1 cellular context compared by ENCODE assay signal in the genomic region with DNA sequence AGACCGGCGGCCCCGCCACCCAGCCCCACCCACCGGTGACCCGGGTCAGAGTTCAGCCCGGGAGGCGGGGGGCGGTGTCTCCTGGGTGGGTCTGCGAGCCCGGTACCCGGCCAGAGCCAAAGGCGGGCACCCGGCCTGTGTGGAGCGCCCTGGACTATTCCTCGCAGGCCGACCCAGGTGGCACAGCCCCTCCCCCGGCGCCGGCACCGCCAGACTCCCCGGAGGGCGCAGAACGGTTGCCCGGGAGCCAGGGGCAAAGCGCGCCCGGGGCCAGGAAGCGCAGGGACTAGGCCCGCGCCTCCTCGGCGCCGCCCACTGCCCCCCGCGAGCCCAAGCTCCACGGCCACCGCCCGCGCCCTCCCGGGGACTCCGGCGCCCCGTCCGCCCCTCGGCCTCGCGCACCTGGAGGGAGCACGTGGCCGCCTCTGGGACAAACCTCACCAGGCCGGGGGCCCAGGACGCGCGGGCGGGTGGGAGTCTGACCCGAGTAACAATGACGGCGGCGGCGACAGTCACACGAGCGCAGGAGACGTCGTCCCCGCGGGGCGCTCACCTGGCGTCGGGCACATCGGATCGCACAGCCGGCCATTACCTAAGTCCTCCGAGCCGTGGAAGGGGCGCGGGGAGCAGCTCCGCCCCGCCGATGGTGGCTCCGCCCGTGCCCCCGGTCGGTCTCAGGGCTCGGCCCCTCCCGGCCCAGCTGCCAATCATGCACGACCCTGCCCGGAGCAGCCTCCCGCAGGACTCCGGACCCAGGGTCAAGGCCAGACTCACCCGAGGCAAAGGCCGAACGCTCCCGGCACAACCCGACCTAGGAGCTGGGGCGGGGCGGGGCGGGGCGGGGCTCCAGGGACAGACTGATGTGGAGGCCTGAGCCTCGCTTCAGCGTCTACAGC.
TF ChIP-seq lines count a peak whose summit lies in the region.

No MANE protein-coding gene starts in this region.

TF ChIP-seq in HepG2, 621 proteins besides CTCF, POLR2A, EP300 and RAD21:
- no peak for TF ChIP-seq CAMTA2 (CRISPR knock-in tag; IDR thresholded peaks at IDR 0.05; ENCODE audit: borderline replicate concordance)
- no peak for TF ChIP-seq ZNF841 (CRISPR knock-in tag; IDR thresholded peaks at IDR 0.05; ENCODE audit: borderline replicate concordance)
- no peak for TF ChIP-seq POLR2AphosphoS5 (IDR thresholded peaks at IDR 0.05; ENCODE audit: low read depth, low read length)
- peak; percentile 60; the same call in 1 of the 2 replicates for TF ChIP-seq RBFOX2 (IDR thresholded peaks at IDR 0.05; ENCODE audit: low read depth, low read length)
- TF ChIP-seq ZNF781 (CRISPR knock-in tag; IDR thresholded peaks at IDR 0.05; ENCODE audit: borderline replicate concordance, not compliant biosample characterization): no peak
- 0 out of 2 replicates have a peak, but pooled peaks have one; percentile 25 for TF ChIP-seq NR2C2 (CRISPR knock-in tag; IDR thresholded peaks at IDR 0.05; ENCODE audit: borderline replicate concordance)
- TF ChIP-seq, protein P1, sequence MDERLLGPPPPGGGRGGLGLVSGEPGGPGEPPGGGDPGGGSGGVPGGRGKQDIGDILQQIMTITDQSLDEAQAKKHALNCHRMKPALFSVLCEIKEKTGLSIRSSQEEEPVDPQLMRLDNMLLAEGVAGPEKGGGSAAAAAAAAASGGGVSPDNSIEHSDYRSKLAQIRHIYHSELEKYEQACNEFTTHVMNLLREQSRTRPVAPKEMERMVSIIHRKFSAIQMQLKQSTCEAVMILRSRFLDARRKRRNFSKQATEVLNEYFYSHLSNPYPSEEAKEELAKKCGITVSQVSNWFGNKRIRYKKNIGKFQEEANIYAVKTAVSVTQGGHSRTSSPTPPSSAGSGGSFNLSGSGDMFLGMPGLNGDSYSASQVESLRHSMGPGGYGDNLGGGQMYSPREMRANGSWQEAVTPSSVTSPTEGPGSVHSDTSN (CRISPR knock-in tag; IDR thresholded peaks at IDR 0.05): peak; percentile 46; the same call in 1 of the 2 replicates
- no peak for TF ChIP-seq REL (CRISPR knock-in tag; conservative IDR thresholded peaks at IDR 0.05)
- TF ChIP-seq SAFB2 (CRISPR knock-in tag; IDR thresholded peaks at IDR 0.05; ENCODE audit: borderline replicate concordance, low read depth): no peak
- no peak for TF ChIP-seq JUND (CRISPR knock-in tag; IDR thresholded peaks at IDR 0.05)
- no peak for TF ChIP-seq ZNF761 (CRISPR knock-in tag; conservative IDR thresholded peaks at IDR 0.05)
- TF ChIP-seq PRMT3 (CRISPR knock-in tag; IDR thresholded peaks at IDR 0.05; ENCODE audit: borderline replicate concordance, low read depth): no peak
- 0 out of 2 replicates have a peak, but pooled peaks have one; percentile 31 for TF ChIP-seq HNRNPL (IDR thresholded peaks at IDR 0.05; ENCODE audit: low read depth, low read length)
- TF ChIP-seq HNF4G (IDR thresholded peaks at IDR 0.05; ENCODE audit: borderline replicate concordance, low read depth, low read length): peak; percentile 54; the same call in 1 of the 2 replicates
- no peak for TF ChIP-seq HNF4G (CRISPR knock-in tag; IDR thresholded peaks at IDR 0.05; ENCODE audit: borderline replicate concordance, low read depth)
- no peak for TF ChIP-seq RARG (CRISPR knock-in tag; IDR thresholded peaks at IDR 0.05; ENCODE audit: low read depth)
- TF ChIP-seq KAT2B (IDR thresholded peaks at IDR 0.05; ENCODE audit: borderline replicate concordance, low read depth, low read length): no peak
- no peak for TF ChIP-seq TCF12 (IDR thresholded peaks at IDR 0.05)
- TF ChIP-seq TCF12 (CRISPR knock-in tag; IDR thresholded peaks at IDR 0.05): no peak
- no peak for TF ChIP-seq ZFAT (CRISPR knock-in tag; conservative IDR thresholded peaks at IDR 0.05)
- TF ChIP-seq ATRX (CRISPR knock-in tag; IDR thresholded peaks at IDR 0.05; ENCODE audit: borderline replicate concordance): no peak
- TF ChIP-seq, protein P2, sequence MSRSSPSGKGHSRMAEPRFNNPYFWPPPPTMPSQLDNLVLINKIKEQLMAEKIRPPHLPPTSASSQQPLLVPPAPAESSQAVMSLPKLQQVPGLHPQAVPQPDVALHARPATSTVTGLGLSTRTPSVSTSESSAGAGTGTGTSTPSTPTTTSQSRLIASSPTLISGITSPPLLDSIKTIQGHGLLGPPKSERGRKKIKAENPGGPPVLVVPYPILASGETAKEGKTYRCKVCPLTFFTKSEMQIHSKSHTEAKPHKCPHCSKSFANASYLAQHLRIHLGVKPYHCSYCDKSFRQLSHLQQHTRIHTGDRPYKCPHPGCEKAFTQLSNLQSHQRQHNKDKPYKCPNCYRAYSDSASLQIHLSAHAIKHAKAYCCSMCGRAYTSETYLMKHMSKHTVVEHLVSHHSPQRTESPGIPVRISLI (CRISPR knock-in tag; IDR thresholded peaks at IDR 0.05; ENCODE audit: borderline replicate concordance): no peak
- no peak for TF ChIP-seq ZNF652 (CRISPR knock-in tag; IDR thresholded peaks at IDR 0.05; ENCODE audit: borderline replicate concordance, low read depth)
- TF ChIP-seq ZNF629 (CRISPR knock-in tag; conservative IDR thresholded peaks at IDR 0.05): no peak
- peak; percentile 32; the same call in 1 of the 2 replicates for TF ChIP-seq ZBTB38 (CRISPR knock-in tag; IDR thresholded peaks at IDR 0.05)
- no peak for TF ChIP-seq ZNF496 (CRISPR knock-in tag; IDR thresholded peaks at IDR 0.05; ENCODE audit: insufficient replicate concordance)
- TF ChIP-seq RARA (CRISPR knock-in tag; IDR thresholded peaks at IDR 0.05): peak; percentile 40; the same call in 1 of the 2 replicates
- TF ChIP-seq ZNF232 (CRISPR knock-in tag; IDR thresholded peaks at IDR 0.05; ENCODE audit: borderline replicate concordance): no peak
- TF ChIP-seq YEATS2 (CRISPR knock-in tag; IDR thresholded peaks at IDR 0.05; ENCODE audit: borderline replicate concordance): no peak
- TF ChIP-seq SCMH1 (CRISPR knock-in tag; IDR thresholded peaks at IDR 0.05; ENCODE audit: borderline replicate concordance): no peak
- TF ChIP-seq ATF4 (CRISPR knock-in tag; IDR thresholded peaks at IDR 0.05): no peak
- TF ChIP-seq ZNF260 (CRISPR knock-in tag; IDR thresholded peaks at IDR 0.05; ENCODE audit: borderline replicate concordance, low read depth): no peak
- peak; percentile 75 for TF ChIP-seq HNF4A (CRISPR knock-in tag; IDR thresholded peaks at IDR 0.05)
- TF ChIP-seq BRCA1 (CRISPR knock-in tag; IDR thresholded peaks at IDR 0.05): no peak
- TF ChIP-seq NR2F6 (IDR thresholded peaks at IDR 0.05): no peak
- TF ChIP-seq NR2F6 (CRISPR knock-in tag; IDR thresholded peaks at IDR 0.05): peak; percentile 30; the same call in 1 of the 2 replicates
- TF ChIP-seq CC2D1A (CRISPR knock-in tag; IDR thresholded peaks at IDR 0.05): no peak
- no peak for TF ChIP-seq RBAK (CRISPR knock-in tag; IDR thresholded peaks at IDR 0.05)
- TF ChIP-seq NCOA5 (CRISPR knock-in tag; IDR thresholded peaks at IDR 0.05): no peak
- TF ChIP-seq MAX (IDR thresholded peaks at IDR 0.05): no peak
- TF ChIP-seq HOXA3 (CRISPR knock-in tag; IDR thresholded peaks at IDR 0.05): peak; percentile 39; the same call in 1 of the 2 replicates
- peak; percentile 47; the same call in 1 of the 2 replicates for TF ChIP-seq NCOR1 (IDR thresholded peaks at IDR 0.05; ENCODE audit: borderline replicate concordance, low read length)
- no peak for TF ChIP-seq HIVEP1 (CRISPR knock-in tag; IDR thresholded peaks at IDR 0.05)
- TF ChIP-seq PRDM4 (CRISPR knock-in tag; IDR thresholded peaks at IDR 0.05; ENCODE audit: borderline replicate concordance): no peak
- no peak for TF ChIP-seq BATF2 (CRISPR knock-in tag; IDR thresholded peaks at IDR 0.05)
- no peak for TF ChIP-seq ELF3 (CRISPR knock-in tag; IDR thresholded peaks at IDR 0.05)
